ENCODE assay signal across 17 cellular contexts in genomic region chr11:9756878-9757277, GRCh38.
A peak's percentile ranks its signal among the peaks of the same experiment; 100 is the strongest.
DNase-seq lines count a peak whose midpoint lies in the region; ATAC-seq, FAIRE-seq and TF ChIP-seq lines count a peak whose summit lies in the region.
"Had no signal": no experiment of that assay in that cellular context is flagged by ENCODE, and none has a peak within 500 bp of the region (broad histone marks: within the 10 kb centered on the region; RNA-seq: fewer than 3 reads in every experiment).

No MANE protein-coding gene starts in this region.

- peak overlapping the region; percentile 29 to 64; a peak in 2 of 4 replicates for H4K8ac ChIP-seq in IMR-90 (ENCODE audit: low read depth in 2 of 2, low read length in 2 of 2)

- TF ChIP-seq CTCF in CD4-positive, alpha-beta T cell (IDR thresholded peaks at IDR 0.05), result no peak
- no peak for TF ChIP-seq CTCF in IMR-90 (conservative IDR thresholded peaks at IDR 0.05; ENCODE audit: low read depth, low read length)
- no peak for TF ChIP-seq CTCF in K562 (IDR thresholded peaks at IDR 0.05 in 2 of 3, conservative IDR thresholded peaks at IDR 0.05 in 1 of 3; ENCODE audit: insufficient read depth in 2 of 3, low read depth in 1 of 3, low read length in 3 of 3)
- no peak for TF ChIP-seq CTCF in progenitor cell of endocrine pancreas (IDR thresholded peaks at IDR 0.05; ENCODE audit: unreplicated experiment)
- TF ChIP-seq CTCF in GM10266 (IDR thresholded peaks at IDR 0.05; ENCODE audit: control insufficient read depth, insufficient read depth, low read depth, missing control alignments), result no peak

- in situ Hi-C loops in IMR-90 (cut with MboI; ENCODE audit: low sequenced_read_pairs) (loop anchor here (25.0 kb wide), 1 partner anchor 205 kb away; no protein-coding TSS in a partner anchor), K562 (cut with MboI) (no loop called here)

- no peaks in the 10 kb centered on the region for H3K27me3 Mint-ChIP-seq in CD4-positive, alpha-beta T cell
- no peaks in the 10 kb centered on the region for H3K27me3 Mint-ChIP-seq in progenitor cell of endocrine pancreas
- no peaks in the 10 kb centered on the region for H3K27me3 Mint-ChIP-seq in effector memory CD8-positive, alpha-beta T cell
- H3K27me3 Mint-ChIP-seq: naive thymus-derived CD8-positive, alpha-beta T cell had no signal

- H4K20me1 ChIP-seq in IMR-90 (ENCODE audit: insufficient read depth, low read length) (peaks cover 3% of the 10 kb centered on the region; the same call in 1 of the 2 replicates), K562 (replicated peaks; ENCODE audit: control insufficient read depth, insufficient read depth, low read length) (no peaks in the 10 kb centered on the region; the same call in 1 of the 2 replicates)

- H3K4me1 ChIP-seq in IMR-90 (ENCODE audit: control insufficient read depth, insufficient read depth, low read length) (peaks cover 48% of the 10 kb centered on the region), K562 (replicated peaks in 1 of 2; ENCODE audit: control insufficient read depth in 2 of 2, insufficient read depth in 2 of 2, low read length in 2 of 2) (peaks cover 22 to 27% of the 10 kb centered on the region in 2 experiments)

- no peak overlapping the region for H3K4me3 ChIP-seq in IMR-90 (ENCODE audit: insufficient read depth, low read depth, low read length)
- no peak overlapping the region for H3K4me3 ChIP-seq in K562

- no peak for TF ChIP-seq POLR2A in IMR-90 (IDR thresholded peaks at IDR 0.05; ENCODE audit: low read depth, low read length)
- TF ChIP-seq POLR2A in K562 (conservative IDR thresholded peaks at IDR 0.05), result no peak

- 100% methylated on average over 2 of the region's 6 CpGs; no CpG with 5 or more reads in 1 of the 2 experiments for WGBS in IMR-90 (ENCODE audit: extremely low coverage in 2 of 2, insufficient read length in 1 of 2), 2 experiments
- WGBS in K562 (ENCODE audit: insufficient coverage, low coverage, missing lambda C conversion rate), result 83% methylated on average over 6 of the region's 6 CpGs

- DNase-seq in CD4-positive, alpha-beta T cell, result no peak
- DNase-seq in IMR-90 (no peak), K562 (ENCODE audit: extremely low read depth in 1 of 4, low spot score in 3 of 4) (no peak), progenitor cell of endocrine pancreas (ENCODE audit: low spot score, unreplicated experiment) (no peak), GM10266 (ENCODE audit: extremely low spot score) (no peak), COR-L47 (lab: John Stamatoyannopoulos, UW) (no peak)
- no peak for DNase-seq in effector memory CD8-positive, alpha-beta T cell
- DNase-seq: activated CD8-positive, alpha-beta memory T cell treated with anti-CD3 and anti-CD28 coated beads for 24 hours; colonic mucosa; erythroblast; lower lobe of right lung; naive thymus-derived CD8-positive, alpha-beta T cell; NCI-H1930; NCI-H510A treated with DMSO at 0.1 percent for 48 hours had no signal

- H3K36me3 ChIP-seq in IMR-90 (ENCODE audit: control insufficient read depth, insufficient read depth, low read length) (peaks cover 2% of the 10 kb centered on the region; the same call in 1 of the 2 replicates), K562 (ENCODE audit: control insufficient read depth, insufficient read depth, low read length) (no peaks in the 10 kb centered on the region)
- H3K36me3 ChIP-seq: colonic mucosa had no signal

- H3K18ac ChIP-seq in IMR-90 (ENCODE audit: low read depth, low read length), result peak overlapping the region; percentile 31; the same call in 1 of the 2 replicates

- no peak for TF ChIP-seq EP300 in K562 (IDR thresholded peaks at IDR 0.05; ENCODE audit: low read length)

- H3K23ac ChIP-seq in IMR-90 (ENCODE audit: low read depth, low read length), result no peak overlapping the region

- H3K9me1 ChIP-seq in IMR-90 (ENCODE audit: insufficient read depth, low read length) (peaks cover 42% of the 10 kb centered on the region), K562 (ENCODE audit: control insufficient read depth, insufficient read depth, low read length) (peaks cover 7% of the 10 kb centered on the region)

- no peak overlapping the region for H3K27ac Mint-ChIP-seq in CD4-positive, alpha-beta T cell
- peak overlapping the region; percentile 61 for H3K27ac Mint-ChIP-seq in progenitor cell of endocrine pancreas
- H3K27ac Mint-ChIP-seq in effector memory CD8-positive, alpha-beta T cell, result peak overlapping the region in 1 of 2 donors; percentile 89

- no peaks in the 10 kb centered on the region for H3K79me2 ChIP-seq in K562 (ENCODE audit: control insufficient read depth, insufficient read depth, low read length)

- H3K9me3 Mint-ChIP-seq in CD4-positive, alpha-beta T cell, result no peaks in the 10 kb centered on the region
- H3K9me3 Mint-ChIP-seq in progenitor cell of endocrine pancreas (ENCODE audit: low read depth), result no peaks in the 10 kb centered on the region
- no peaks in the 10 kb centered on the region for H3K9me3 Mint-ChIP-seq in effector memory CD8-positive, alpha-beta T cell
- H3K9me3 Mint-ChIP-seq: naive thymus-derived CD8-positive, alpha-beta T cell had no signal

- H3K56ac ChIP-seq in IMR-90 (ENCODE audit: extremely low read depth, insufficient read depth, low read length), result no peak overlapping the region

- intact Hi-C loops in CD4-positive, alpha-beta T cell (cut with DNase I, micrococcal nuclease), result loop anchor here (5.0 to 10.0 kb wide), 4 partner anchors 448 to 788 kb away; partner anchors contain the start of genes AMPD3 (in 1 of the 2) and RNF141 (in 1 of the 2)
- intact Hi-C loops in IMR-90 (cut with micrococcal nuclease) (loop anchor here (5.0 to 10.0 kb wide), 3 partner anchors 368 to 980 kb away; no protein-coding TSS in a partner anchor), K562 (cut with micrococcal nuclease) (loop anchor here (5.0 to 10.0 kb wide), 3 partner anchors 448 to 610 kb away; partner anchors contain the start of gene ADM)

- peak overlapping the region; percentile 43 for H2BK5ac ChIP-seq in IMR-90 (ENCODE audit: low read depth, low read length, poor library complexity, severe bottlenecking)

- peak overlapping the region; percentile 43; the same call in 1 of the 2 replicates for H4K5ac ChIP-seq in IMR-90 (ENCODE audit: low read depth, low read length)

- H2AFZ ChIP-seq in IMR-90 (replicated peaks; ENCODE audit: low read length, poor library complexity) (no peak overlapping the region), K562 (ENCODE audit: low read depth, low read length) (peak overlapping the region; percentile 13; the same call in 1 of the 2 replicates)

- H3K79me1 ChIP-seq in IMR-90 (ENCODE audit: low read depth in 1 of 2, low read length in 2 of 2), result peaks cover 9 to 56% of the 10 kb centered on the region in 2 experiments; a peak in 3 of 4 replicates

- H3K27me3 ChIP-seq in CD4-positive, alpha-beta T cell (ENCODE audit: control insufficient read depth, insufficient read depth, low read length), result no peaks in the 10 kb centered on the region
- H3K27me3 ChIP-seq in IMR-90 (ENCODE audit: control insufficient read depth, insufficient read depth, low read length), result no peaks in the 10 kb centered on the region
- no peaks in the 10 kb centered on the region; a peak in 1 of 5 replicates for H3K27me3 ChIP-seq in K562 (ENCODE audit: control insufficient read depth in 2 of 2, insufficient read depth in 2 of 2, low read length in 2 of 2)
- H3K27me3 ChIP-seq: colonic mucosa had no signal

- H3K4me2 ChIP-seq in IMR-90 (ENCODE audit: low read depth, low read length), result no peak overlapping the region
- H3K4me2 ChIP-seq in K562 (ENCODE audit: insufficient read depth, low read length), result no peak overlapping the region

- peak overlapping the region; percentile 99 for H2AK5ac ChIP-seq in IMR-90 (ENCODE audit: low read depth, low read length)

- H2BK20ac ChIP-seq in IMR-90 (ENCODE audit: low read depth, low read length), result peak overlapping the region; percentile 98

- H2BK15ac ChIP-seq in IMR-90 (ENCODE audit: low read depth, low read length), result peak overlapping the region; percentile 96; the same call in 2 of the 3 replicates

- POLR2A ChIA-PET in CD4-positive, alpha-beta T cell (lab: Charles Lee), result no interaction called here
- POLR2A ChIA-PET in IMR-90 (lab: Charles Lee; ENCODE audit: unreplicated experiment) (no interaction called here), K562 (lab: Yijun Ruan, JAX) (interaction anchor here (0.6 kb wide), 3 partner anchors 36 to 173 kb away, joined by 3 read pairs; no protein-coding TSS in a partner anchor)

- peak overlapping the region; percentile 98 for H2BK120ac ChIP-seq in IMR-90 (ENCODE audit: low read depth, low read length)

- dilution Hi-C loops in IMR-90 (cut with HindIII; ENCODE audit: low sequenced_read_pairs, unreplicated experiment), result no loop called here

- H4K91ac ChIP-seq in IMR-90 (ENCODE audit: insufficient read depth, low read depth, low read length), result peak overlapping the region; percentile 93

- H3K4ac ChIP-seq in IMR-90 (ENCODE audit: low read depth, low read length), result peak overlapping the region; percentile 99

- peaks cover 17% of the 10 kb centered on the region for H3K4me1 Mint-ChIP-seq in CD4-positive, alpha-beta T cell (ENCODE audit: low read depth)
- peaks cover 13% of the 10 kb centered on the region for H3K4me1 Mint-ChIP-seq in progenitor cell of endocrine pancreas (ENCODE audit: low read depth)
- H3K4me1 Mint-ChIP-seq in effector memory CD8-positive, alpha-beta T cell (ENCODE audit: low read depth in 2 of 2), result peaks cover 19% of the 10 kb centered on the region in 2 donors

- no peak for ATAC-seq in CD4-positive, alpha-beta T cell (ENCODE audit: poor library complexity)
- no peak for ATAC-seq in IMR-90 (ENCODE audit: low read depth)
- no peak for ATAC-seq in K562
- ATAC-seq in effector memory CD8-positive, alpha-beta T cell (replicated peaks), result no peak
- ATAC-seq: HCT116; lower lobe of right lung; naive thymus-derived CD8-positive, alpha-beta T cell; PC-3 had no signal

- peak overlapping the region; percentile 34; the same call in 1 of the 2 replicates for H3K14ac ChIP-seq in IMR-90 (replicated peaks; ENCODE audit: low read depth, low read length)

- no peak overlapping the region for H3K27ac ChIP-seq in CD4-positive, alpha-beta T cell (ENCODE audit: low read depth, low read length)
- H3K27ac ChIP-seq in IMR-90 (ENCODE audit: insufficient read depth, low read length) (no peak overlapping the region), K562 (ENCODE audit: extremely low read depth, low read depth, low read length) (no peak overlapping the region)
- H3K27ac ChIP-seq: lower lobe of right lung had no signal

- FAIRE-seq in K562 (lab: Jason Lieb, UNC), result no peak
- FAIRE-seq: HTR-8/SVneo had no signal

- CTCF ChIA-PET in CD4-positive, alpha-beta T cell (lab: Charles Lee), result interaction anchor here (1.0 to 1.3 kb wide), 3 partner anchors 142 to 216 kb away, joined by 3 read pairs; no protein-coding TSS in a partner anchor
- CTCF ChIA-PET in IMR-90 (lab: Yijun Ruan, JAX), result no interaction called here
- CTCF ChIA-PET in K562 (lab: Yijun Ruan, JAX; ENCODE audit: low intra/inter-chr PET ratio), result interaction anchor here (0.6 to 3.1 kb wide), 3 partner anchors 143 to 216 kb away, joined by 5 to 33 read pairs (median 8); no protein-coding TSS in a partner anchor

- BruUV-seq in IMR-90 (replicated peaks; lab: Mats Ljungman, UMichigan), result no TSS peak
- no TSS peak for BruUV-seq in K562 (replicated peaks; lab: Mats Ljungman, UMichigan)

- no peaks in the 10 kb centered on the region for H3K9me3 ChIP-seq in CD4-positive, alpha-beta T cell (ENCODE audit: control insufficient read depth, low read length)
- no peaks in the 10 kb centered on the region for H3K9me3 ChIP-seq in IMR-90 (ENCODE audit: control insufficient read depth, insufficient read depth, low read length)
- no peaks in the 10 kb centered on the region for H3K9me3 ChIP-seq in K562 (replicated peaks; ENCODE audit: control insufficient read depth, insufficient read depth, low read depth, low read length)
- H3K9me3 ChIP-seq: colonic mucosa, lower lobe of right lung had no signal

- no peak for TF ChIP-seq RAD21 in IMR-90 (IDR thresholded peaks at IDR 0.05; ENCODE audit: low read length)
- no peak for TF ChIP-seq RAD21 in K562 (CRISPR knock-in tag; conservative IDR thresholded peaks at IDR 0.05 in 1 of 2, IDR thresholded peaks at IDR 0.05 in 1 of 2)

- H3K4me3 Mint-ChIP-seq in CD4-positive, alpha-beta T cell, result peak overlapping the region; percentile 88
- no peak overlapping the region for H3K4me3 Mint-ChIP-seq in progenitor cell of endocrine pancreas (ENCODE audit: low read depth)
- H3K4me3 Mint-ChIP-seq in effector memory CD8-positive, alpha-beta T cell, result peak overlapping the region in 1 of 2 donors; percentile 19

- H3K9ac ChIP-seq in IMR-90 (ENCODE audit: low read depth, low read length), result no peak overlapping the region
- no peak overlapping the region for H3K9ac ChIP-seq in K562 (ENCODE audit: insufficient read depth in 1 of 2, low read depth in 2 of 2, low read length in 2 of 2)

- no peaks in the 10 kb centered on the region for H3K36me3 Mint-ChIP-seq in CD4-positive, alpha-beta T cell (ENCODE audit: low read depth)
- H3K36me3 Mint-ChIP-seq in progenitor cell of endocrine pancreas (ENCODE audit: insufficient read depth), result no peaks in the 10 kb centered on the region
- no peaks in the 10 kb centered on the region for H3K36me3 Mint-ChIP-seq in effector memory CD8-positive, alpha-beta T cell (ENCODE audit: insufficient read depth)
- H3K36me3 Mint-ChIP-seq: naive thymus-derived CD8-positive, alpha-beta T cell had no signal

- no peak overlapping the region for H2AK9ac ChIP-seq in IMR-90 (replicated peaks; ENCODE audit: low read depth, low read length, poor library complexity)
